Comparison of ENCODE assay signal across 8 cellular contexts in the genomic region with DNA sequence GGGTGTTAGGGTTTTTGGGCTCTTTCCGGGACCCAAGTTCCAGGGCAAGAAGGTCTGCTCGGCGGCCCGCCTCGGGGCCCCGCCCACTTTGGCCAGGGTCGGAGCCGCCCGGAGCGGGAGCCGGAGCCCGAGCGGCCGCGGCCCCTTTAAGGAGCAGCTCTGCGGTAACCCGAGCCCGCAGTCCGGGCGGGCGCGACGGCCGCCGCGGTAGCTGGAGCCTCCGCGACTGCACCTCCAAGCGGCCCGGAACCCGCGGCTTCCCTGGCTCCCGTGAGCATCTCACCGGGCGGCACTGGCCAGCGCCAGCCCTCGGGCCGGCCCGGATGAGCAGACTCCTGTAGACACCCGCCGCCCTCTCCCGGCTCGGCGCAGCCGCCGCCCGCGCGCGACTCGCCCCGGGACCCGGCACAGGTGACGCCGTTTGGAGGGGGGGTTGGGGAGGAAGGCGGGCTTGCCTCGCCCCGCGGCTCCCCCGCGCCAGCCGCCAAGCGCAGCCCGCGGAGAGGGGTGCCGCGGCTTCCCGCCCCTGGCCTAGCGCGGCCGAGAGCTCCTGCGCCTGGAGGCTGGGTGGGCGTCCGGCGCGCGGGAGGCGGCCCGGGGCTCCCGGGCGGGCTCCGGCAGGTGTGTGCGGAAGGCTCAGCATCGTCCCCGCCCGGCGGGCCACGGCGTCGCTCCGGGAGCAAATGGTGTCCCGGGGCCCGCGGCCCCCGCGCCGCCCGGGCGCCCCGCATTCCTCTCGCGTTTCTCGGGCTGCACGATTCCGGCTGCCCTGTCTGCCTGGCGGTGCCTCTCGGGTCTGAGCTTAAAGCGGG. TPM values are rescaled to one million over a fixed set of nuclear protein-coding genes. Genes with fewer than 3 reads are reported as not detected.
DNase-seq lines count a peak whose midpoint lies in the region; ATAC-seq lines count a peak whose summit lies in the region.

A gene with protein sequence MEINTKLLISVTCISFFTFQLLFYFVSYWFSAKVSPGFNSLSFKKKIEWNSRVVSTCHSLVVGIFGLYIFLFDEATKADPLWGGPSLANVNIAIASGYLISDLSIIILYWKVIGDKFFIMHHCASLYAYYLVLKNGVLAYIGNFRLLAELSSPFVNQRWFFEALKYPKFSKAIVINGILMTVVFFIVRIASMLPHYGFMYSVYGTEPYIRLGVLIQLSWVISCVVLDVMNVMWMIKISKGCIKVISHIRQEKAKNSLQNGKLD (plus strand): TSS at position 149 of the 812 bp plus-strand sequence. CDS start 26,547 bp downstream, outside the sequence.

- H2AFZ ChIP-seq in mesenchymal stem cell (ENCODE audit: low read depth, low read length) = peak within 1 kb of the TSS; percentile 80

- peak within 1 kb of the TSS in 1 of 2 experiments; percentile 7 for H3K4ac ChIP-seq in mesenchymal stem cell (ENCODE audit: low read depth in 1 of 2, low read length in 2 of 2)

- no peaks in the 10 kb centered on the region for H3K36me3 Mint-ChIP-seq in stimulated activated memory B cell treated with anti-CD40 and anti-IgM and Interleukin-4, amounts not matched to agents 10 μg/mL and 1 μg/mL and 100 μg/mL, for 72 hours

- H3K4me3 ChIP-seq in effector memory CD4-positive, alpha-beta T cell (ENCODE audit: insufficient read depth, low read depth, low read length, poor library complexity, severe bottlenecking) = peak within 1 kb of the TSS; percentile 76
- H3K4me3 ChIP-seq in mesenchymal stem cell (ENCODE audit: insufficient read depth in 1 of 2, low read depth in 1 of 2, low read length in 2 of 2) = peak within 1 kb of the TSS; percentile 82 to 90

- peak within 1 kb of the TSS; percentile 49 for H3K27ac Mint-ChIP-seq in stimulated activated memory B cell treated with anti-CD40 and anti-IgM and Interleukin-4, amounts not matched to agents 10 μg/mL and 1 μg/mL and 100 μg/mL, for 72 hours

- H3K23ac ChIP-seq in mesenchymal stem cell (ENCODE audit: low read length in 2 of 2) = no peak within 1 kb of the TSS

- peak within 1 kb of the TSS; percentile 15 for H4K91ac ChIP-seq in mesenchymal stem cell (ENCODE audit: low read length)

- no peaks in the 10 kb centered on the region for H3K9me3 Mint-ChIP-seq in stimulated activated memory B cell treated with anti-CD40 and anti-IgM and Interleukin-4, amounts not matched to agents 10 μg/mL and 1 μg/mL and 100 μg/mL, for 72 hours

- no peak within 1 kb of the TSS for H3K27ac ChIP-seq in effector memory CD4-positive, alpha-beta T cell (ENCODE audit: insufficient read depth, low read length, poor library complexity, severe bottlenecking)
- H3K27ac ChIP-seq in mesenchymal stem cell (ENCODE audit: low read length, poor library complexity, severe bottlenecking) = no peak within 1 kb of the TSS

- peaks cover 4% of the 10 kb centered on the region for H3K4me1 ChIP-seq in effector memory CD4-positive, alpha-beta T cell (ENCODE audit: control insufficient read depth, insufficient read depth, low read length, poor library complexity, severe bottlenecking)
- H3K4me1 ChIP-seq in mesenchymal stem cell (ENCODE audit: control insufficient read depth, insufficient read depth, low read depth, low read length) = peaks cover 3% of the 10 kb centered on the region

- no peak within 1 kb of the TSS for H2AK5ac ChIP-seq in mesenchymal stem cell (ENCODE audit: low read length, severe bottlenecking)

- peak within 1 kb of the TSS; percentile 5 for H2BK120ac ChIP-seq in mesenchymal stem cell (ENCODE audit: low read depth, low read length)

- peak; percentile 61 for DNase-seq in NCI-H2196 treated with DMSO at 0.1 percent for 48 hours (lab: John Stamatoyannopoulos, UW; ENCODE audit: unreplicated experiment)
- DNase-seq in activated CD4-positive, alpha-beta T cell treated with anti-CD3 and anti-CD28 coated beads, Interleukin-2, amount 50 U/mL, for 48 hours = peak; percentile 21 to 30
- DNase-seq in effector memory CD4-positive, alpha-beta T cell = peak; percentile 1 to 19 (median 3)
- DNase-seq in mesenchymal stem cell = peak; percentile 44
- DNase-seq in SIG-M5 (lab: John Stamatoyannopoulos, UW) = no peak

- H3K9ac ChIP-seq in mesenchymal stem cell (ENCODE audit: low read length) = peak within 1 kb of the TSS; percentile 73

- peak within 1 kb of the TSS in 1 of 2 experiments; percentile 39 for H2BK12ac ChIP-seq in mesenchymal stem cell (ENCODE audit: low read length in 2 of 2)

- peaks cover 26% of the 10 kb centered on the region for H3K4me1 Mint-ChIP-seq in stimulated activated memory B cell treated with anti-CD40 and anti-IgM and Interleukin-4, amounts not matched to agents 10 μg/mL and 1 μg/mL and 100 μg/mL, for 72 hours

- ATAC-seq in GM18502 (IDR thresholded peaks at IDR 0.05; ENCODE audit: poor library complexity, unreplicated experiment) (peak; percentile 58), HG02870 (IDR thresholded peaks at IDR 0.05; ENCODE audit: unreplicated experiment) (peak; percentile 40)
- ATAC-seq in stimulated activated memory B cell treated with anti-CD40 and anti-IgM and Interleukin-4, amounts not matched to agents 10 μg/mL and 1 μg/mL and 100 μg/mL, for 72 hours = peak; percentile 79

- H3K27me3 Mint-ChIP-seq in stimulated activated memory B cell treated with anti-CD40 and anti-IgM and Interleukin-4, amounts not matched to agents 10 μg/mL and 1 μg/mL and 100 μg/mL, for 72 hours = no peaks in the 10 kb centered on the region

- peak within 1 kb of the TSS; percentile 54 to 56 for H3K18ac ChIP-seq in mesenchymal stem cell (ENCODE audit: low read depth in 1 of 2, low read length in 2 of 2)

- H3K14ac ChIP-seq in mesenchymal stem cell (ENCODE audit: low read length in 2 of 2) = peak within 1 kb of the TSS in 1 of 2 experiments; percentile 70

- no peaks in the 10 kb centered on the region for H3K9me3 ChIP-seq in effector memory CD4-positive, alpha-beta T cell (ENCODE audit: control insufficient read depth, low read length)
- no peaks in the 10 kb centered on the region for H3K9me3 ChIP-seq in mesenchymal stem cell (ENCODE audit: control insufficient read depth, low read length)

- peak within 1 kb of the TSS; percentile 77 for H2BK15ac ChIP-seq in mesenchymal stem cell (ENCODE audit: low read depth, poor library complexity, severe bottlenecking)

- under 1% methylated on average over 74 of the region's 108 CpGs for WGBS in mesenchymal stem cell

- H2BK5ac ChIP-seq in mesenchymal stem cell (ENCODE audit: low read depth, low read length, poor library complexity, severe bottlenecking) = no peak within 1 kb of the TSS

- H4K8ac ChIP-seq in mesenchymal stem cell (ENCODE audit: low read length) = peak within 1 kb of the TSS; percentile 49

- H3K27me3 ChIP-seq in effector memory CD4-positive, alpha-beta T cell (replicated peaks; ENCODE audit: control insufficient read depth, insufficient read depth, low read length, poor library complexity, severe bottlenecking) = peaks cover 7% of the 10 kb centered on the region
- peaks cover 0 to 36% of the 10 kb centered on the region in 2 experiments for H3K27me3 ChIP-seq in mesenchymal stem cell (ENCODE audit: control insufficient read depth in 1 of 2, insufficient read depth in 1 of 2, low read length in 2 of 2)

- H3K4me2 ChIP-seq in mesenchymal stem cell (ENCODE audit: low read length, poor library complexity, severe bottlenecking) = peak within 1 kb of the TSS; percentile 98

- H3K4me3 Mint-ChIP-seq in stimulated activated memory B cell treated with anti-CD40 and anti-IgM and Interleukin-4, amounts not matched to agents 10 μg/mL and 1 μg/mL and 100 μg/mL, for 72 hours = peak within 1 kb of the TSS; percentile 84

- H3K79me1 ChIP-seq in mesenchymal stem cell (replicated peaks; ENCODE audit: low read length, poor library complexity, severe bottlenecking) = peaks cover 17% of the 10 kb centered on the region

- H3K36me3 ChIP-seq in effector memory CD4-positive, alpha-beta T cell (ENCODE audit: control insufficient read depth, insufficient read depth, low read length) = no peaks in the 10 kb centered on the region
- H3K36me3 ChIP-seq in mesenchymal stem cell (ENCODE audit: control insufficient read depth in 1 of 2, insufficient read depth in 2 of 2, low read depth in 1 of 2, low read length in 2 of 2) = no peaks in the 10 kb centered on the region

RNA-seq across cellular contexts. Expression of the gene that starts here (rescaled TPM):
- polyA plus RNA-seq in mesenchymal stem cell (2013, experiment 1 of 2) = 2.4 TPM
- polyA plus RNA-seq in mesenchymal stem cell (2013, experiment 2 of 2) = 2.8 TPM
